Comparison of ENCODE assay signal across 16 cellular contexts in the genomic region with DNA sequence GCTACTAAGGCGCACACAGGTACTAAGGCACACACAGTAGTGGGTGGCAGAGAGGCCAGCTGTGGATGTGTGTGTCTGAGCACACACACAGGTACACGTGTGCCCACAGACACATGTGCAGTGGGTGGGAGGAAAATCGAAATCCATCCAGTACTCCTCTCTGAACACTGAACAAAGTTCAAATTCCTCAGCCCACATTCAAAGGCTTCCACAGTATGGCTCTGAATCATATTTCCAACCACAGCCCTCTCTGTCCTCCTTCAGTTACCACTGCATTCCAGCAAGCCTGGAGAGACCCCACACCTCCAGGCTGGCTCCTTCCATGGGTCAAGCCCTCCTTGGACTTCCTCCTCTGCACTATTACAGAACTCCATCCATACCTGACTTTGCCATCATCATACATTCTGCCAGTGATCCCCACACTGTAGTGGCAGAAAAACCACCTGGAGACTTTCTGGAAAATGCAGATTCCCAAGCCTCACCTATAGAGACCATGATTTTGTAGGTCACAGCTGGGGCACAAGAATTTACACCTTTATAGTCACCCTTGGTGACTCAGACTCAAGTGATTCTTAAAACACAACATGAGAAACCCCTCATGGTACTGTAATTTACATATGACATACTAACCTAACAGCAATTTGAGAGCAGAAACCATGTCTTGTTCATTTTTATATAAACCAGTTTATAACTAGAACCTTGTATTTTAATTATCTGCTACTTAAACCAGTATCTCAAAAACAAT. TPM values are rescaled to one million over a fixed set of nuclear protein-coding genes. Genes with fewer than 3 reads are reported as not detected.
A peak's percentile ranks its signal among the peaks of the same experiment; 100 is the strongest.
DNase-seq lines count a peak whose midpoint lies in the region; ATAC-seq, FAIRE-seq and TF ChIP-seq lines count a peak whose summit lies in the region.
"Had no signal": no experiment of that assay in that cellular context is flagged by ENCODE, and none has a peak within 500 bp of the region (broad histone marks: within the 10 kb centered on the region; RNA-seq: fewer than 3 reads in every experiment).

No MANE protein-coding gene starts in this region.

- TF ChIP-seq CTCF in keratinocyte (optimal IDR thresholded peaks at IDR 0.05 in 1 of 3, IDR thresholded peaks at IDR 0.05 in 1 of 3, conservative IDR thresholded peaks at IDR 0.05 in 1 of 3; ENCODE audit: extremely low read depth in 1 of 3, insufficient read depth in 2 of 3, low read length in 3 of 3), result no peak

- H3K36me3 Mint-ChIP-seq in activated T-cell treated with anti-CD3 and anti-CD28 coated beads, Interleukin-2, amount 50 U/mL, for 4 hours (ENCODE audit: insufficient read depth), result peaks cover 42% of the 10 kb centered on the region

- H3K4me3 ChIP-seq in adipocyte (ENCODE audit: low read length), result no peak overlapping the region
- no peak overlapping the region for H3K4me3 ChIP-seq in keratinocyte (ENCODE audit: control insufficient read depth in 2 of 3, extremely low read depth in 1 of 3, insufficient read depth in 2 of 3, low read depth in 1 of 3, low read length in 3 of 3)
- H3K4me3 ChIP-seq: HAP-1, lung had no signal

- H3K4me1 ChIP-seq in adipocyte (ENCODE audit: control insufficient read depth, insufficient read depth, low read length), result peaks cover 8% of the 10 kb centered on the region
- no peaks in the 10 kb centered on the region for H3K4me1 ChIP-seq in keratinocyte (ENCODE audit: control insufficient read depth, extremely low read depth, insufficient read depth, low read length)
- H3K4me1 ChIP-seq: HAP-1 had no signal

- H3K27me3 ChIP-seq in adipocyte (replicated peaks; ENCODE audit: control insufficient read depth, insufficient read depth, low read length), result no peaks in the 10 kb centered on the region
- H3K27me3 ChIP-seq in keratinocyte (ENCODE audit: control insufficient read depth, extremely low read depth, insufficient read depth, low read length), result no peaks in the 10 kb centered on the region

- H3K9me3 Mint-ChIP-seq in activated T-cell treated with anti-CD3 and anti-CD28 coated beads, Interleukin-2, amount 50 U/mL, for 4 hours, result no peaks in the 10 kb centered on the region

- H3K79me2 ChIP-seq in keratinocyte (ENCODE audit: control insufficient read depth, insufficient read depth, low read length), result no peaks in the 10 kb centered on the region

- H3K36me3 ChIP-seq in adipocyte (ENCODE audit: control insufficient read depth, insufficient read depth, low read length, severe bottlenecking) (peaks cover 63% of the 10 kb centered on the region), keratinocyte (ENCODE audit: control insufficient read depth in 2 of 2, extremely low read depth in 1 of 2, insufficient read depth in 2 of 2, low read length in 2 of 2) (peaks cover 19 to 20% of the 10 kb centered on the region in 2 experiments)

- no peaks in the 10 kb centered on the region for H4K20me1 ChIP-seq in keratinocyte (ENCODE audit: control insufficient read depth, extremely low read depth, insufficient read depth, low read length)

- FAIRE-seq in keratinocyte (lab: Jason Lieb, UNC), result peak; percentile 52
- FAIRE-seq: D721Med had no signal

- H3K9ac ChIP-seq in adipocyte (ENCODE audit: low read length), result no peak overlapping the region
- H3K9ac ChIP-seq in keratinocyte (ENCODE audit: control insufficient read depth, extremely low read depth, insufficient read depth, low read length), result no peak overlapping the region

- H3K9me3 ChIP-seq in adipocyte (ENCODE audit: control insufficient read depth, low read length) (no peaks in the 10 kb centered on the region), keratinocyte (ENCODE audit: control insufficient read depth, low read depth, low read length) (no peaks in the 10 kb centered on the region)
- H3K9me3 ChIP-seq: HAP-1 had no signal

- dilution Hi-C loops in keratinocyte (cut with MboI; ENCODE audit: extremely low pct_ligation_motif_present, low sequenced_read_pairs), result no loop called here

- H2AFZ ChIP-seq in keratinocyte (ENCODE audit: control insufficient read depth, low read length), result no peak overlapping the region

- no peak for DNase-seq in activated T-cell treated with anti-CD3 and anti-CD28 coated beads, Interleukin-2, amount 50 U/mL, for 4 hours
- DNase-seq in activated T-cell treated with anti-CD3 and anti-CD28 coated beads, Interleukin-2, amount 50 U/mL, for 1 hour, result no peak
- DNase-seq in adipocyte (ENCODE audit: low read depth) (peak; percentile 50), keratinocyte (ENCODE audit: low read depth, low spot score) (no peak), NCI-H748 (lab: John Stamatoyannopoulos, UW; ENCODE audit: unreplicated experiment) (no peak), Ammon's horn (ENCODE audit: low spot score) (no peak)
- DNase-seq in stimulated activated naive CD8-positive, alpha-beta T cell treated with anti-CD3 and anti-CD28 coated beads, Interleukin-15, Interleukin-2, amounts not matched to agents 100 U/mL and 50 U/mL, for 24 hours, result no peak
- DNase-seq: activated CD4-positive, alpha-beta T cell treated with anti-CD3 and anti-CD28 coated beads for 4 hours; activated effector memory CD4-positive, alpha-beta T cell treated with Interleukin-2 at 50 U/mL for 16 hours; nucleus accumbens; stimulated activated CD4-positive, alpha-beta T cell treated with anti-CD3 and anti-CD28 coated beads, Interleukin-12 subunit alpha, Interleukin-12 subunit beta, amount 100 ng/mL, for 4 hours had no signal

- peak; percentile 62 to 69 for ATAC-seq in activated T-cell treated with anti-CD3 and anti-CD28 coated beads, Interleukin-2, amount 50 U/mL, for 4 hours
- ATAC-seq in stimulated activated naive CD8-positive, alpha-beta T cell treated with anti-CD3 and anti-CD28 coated beads, Interleukin-15, Interleukin-2, amounts not matched to agents 100 U/mL and 50 U/mL, for 24 hours, result peak; percentile 68
- no peak for ATAC-seq in GM19328 (IDR thresholded peaks at IDR 0.05; ENCODE audit: unreplicated experiment)

- no peaks in the 10 kb centered on the region for H3K9me1 ChIP-seq in keratinocyte (ENCODE audit: control insufficient read depth, extremely low read depth, insufficient read depth, low read length)

- H3K4me3 Mint-ChIP-seq in activated T-cell treated with anti-CD3 and anti-CD28 coated beads, Interleukin-2, amount 50 U/mL, for 4 hours, result no peak overlapping the region
- H3K4me3 Mint-ChIP-seq: T-helper 1 cell treated with Interleukin-12 subunit alpha and Interleukin-12 subunit beta and Interleukin-4 antibody, amounts not matched to agents 30 μg/mL and 1 μg/mL, for 36 hours had no signal

- no peak overlapping the region for H3K4me2 ChIP-seq in keratinocyte (ENCODE audit: control insufficient read depth, extremely low read depth, insufficient read depth, low read depth, low read length)

- no peak overlapping the region for H3K27ac ChIP-seq in keratinocyte (ENCODE audit: control insufficient read depth, insufficient read depth, low read length)

- no peaks in the 10 kb centered on the region for H3K27me3 Mint-ChIP-seq in activated T-cell treated with anti-CD3 and anti-CD28 coated beads, Interleukin-2, amount 50 U/mL, for 4 hours (ENCODE audit: low read depth)

- H3K4me1 Mint-ChIP-seq in activated T-cell treated with anti-CD3 and anti-CD28 coated beads, Interleukin-2, amount 50 U/mL, for 4 hours (ENCODE audit: low read depth), result peaks cover 31% of the 10 kb centered on the region

RNA-seq across cellular contexts. Expression of a gene that starts 31.4 kb away (rescaled TPM):
- 1 to 10 TPM; 7.8 to 9.8 (median 7.9) TPM for total RNA-seq in activated T-cell treated with anti-CD3 and anti-CD28 coated beads, Interleukin-2, amount 50 U/mL, for 4 hours
- 17.8 to 18.8 TPM (median 17.8 TPM) in 3 replicates for polyA plus RNA-seq in keratinocyte
- polyA plus RNA-seq in keratinocyte (2011; ENCODE audit: low read depth), result 13.3 TPM
- polyA plus RNA-seq in keratinocyte (2011; cell fraction: cytosol; rRNA removed), result 8.6 and 12.9 TPM in 2 replicates
- 50.6 and 53.8 TPM in 2 replicates for polyA plus RNA-seq in keratinocyte (2011; cell fraction: nucleus; rRNA removed)
- polyA plus RNA-seq in keratinocyte (2012; ENCODE audit: low replicate concordance), result 10.7 and 15.5 TPM in 2 replicates
- 41.5 to 102 TPM (median 98.6 TPM) in 3 replicates for polyA minus RNA-seq in keratinocyte
- polyA minus RNA-seq in keratinocyte (2011; cell fraction: cytosol; rRNA and poly(A)+ RNA removed), result 27.0 TPM
- polyA minus RNA-seq in keratinocyte (2011; cell fraction: nucleus; rRNA and poly(A)+ RNA removed), result 97.6 and 202 TPM in 2 replicates
